Comparison of ENCODE assay signal across 14 cellular contexts in the genomic region with DNA sequence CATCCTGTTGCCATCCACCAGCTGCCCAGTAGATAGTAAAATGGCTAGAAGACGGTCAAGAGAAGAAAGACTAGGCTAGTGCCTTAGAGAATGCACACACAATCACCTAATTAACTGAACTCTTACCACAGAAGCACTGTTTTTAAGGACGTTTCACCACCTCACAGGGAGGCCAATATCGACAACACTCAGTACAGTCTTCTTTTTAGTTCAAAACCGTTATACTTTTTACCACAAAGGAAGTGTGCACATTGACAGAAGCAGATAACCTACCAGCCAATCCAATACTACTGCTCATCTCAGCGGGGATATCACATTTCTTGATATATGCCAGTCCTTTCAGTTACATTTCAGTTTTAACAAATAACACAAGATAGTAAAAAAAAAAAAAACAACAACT.
DNase-seq lines count a peak whose midpoint lies in the region; ATAC-seq and TF ChIP-seq lines count a peak whose summit lies in the region.
"Had no signal": no experiment of that assay in that cellular context is flagged by ENCODE, and none has a peak within 500 bp of the region (broad histone marks: within the 10 kb centered on the region; RNA-seq: fewer than 3 reads in every experiment).

No MANE protein-coding gene starts in this region.

- H3K4me2 ChIP-seq in BLaER1: peak overlapping the region; percentile 69

- peaks cover 37% of the 10 kb centered on the region for H3K9me3 ChIP-seq in BLaER1
- H3K9me3 ChIP-seq: gastrocnemius medialis, stomach had no signal

- H3K27ac Mint-ChIP-seq in central memory CD8-positive, alpha-beta T cell (ENCODE audit: low read depth): no peak overlapping the region
- H3K27ac Mint-ChIP-seq in mesothelial cell of epicardium: no peak overlapping the region

- peak overlapping the region; percentile 40 for H3K4me3 Mint-ChIP-seq in central memory CD8-positive, alpha-beta T cell
- H3K4me3 Mint-ChIP-seq in mesothelial cell of epicardium: no peak overlapping the region

- peak overlapping the region; percentile 85 for H3K27ac ChIP-seq in BLaER1
- H3K27ac ChIP-seq: gastrocnemius medialis, SK-N-MC, stomach had no signal

- peak; percentile 87 for ATAC-seq in central memory CD8-positive, alpha-beta T cell (replicated peaks; ENCODE audit: extremely low read depth, poor library complexity, severe bottlenecking)
- ATAC-seq in HG03108 (IDR thresholded peaks at IDR 0.05; ENCODE audit: unreplicated experiment): no peak
- ATAC-seq: gastrocnemius medialis had no signal

- H3K36me3 ChIP-seq in BLaER1: peaks cover 24% of the 10 kb centered on the region; the same call in 1 of the 2 replicates
- H3K36me3 ChIP-seq in GM06990 (ENCODE audit: control insufficient read depth, insufficient read depth, low read length): no peaks in the 10 kb centered on the region
- H3K36me3 ChIP-seq: gastrocnemius medialis, stomach had no signal

- H3K9ac ChIP-seq in BLaER1: peak overlapping the region; percentile 33; the same call in 1 of the 2 replicates

- H3K4me3 ChIP-seq in BLaER1 (peak overlapping the region; percentile 9; the same call in 1 of the 2 replicates), GM06990 (replicated peaks; ENCODE audit: low read depth, low read length) (no peak overlapping the region)
- H3K4me3 ChIP-seq: gastrocnemius medialis, SK-N-MC, stomach had no signal

- H3K27me3 ChIP-seq in BLaER1 (no peaks in the 10 kb centered on the region), GM06990 (replicated peaks; ENCODE audit: control insufficient read depth, insufficient read depth, low read length) (no peaks in the 10 kb centered on the region)
- H3K27me3 ChIP-seq: gastrocnemius medialis, stomach had no signal

- DNase-seq in GM06990 (ENCODE audit: extremely low read depth, insufficient read length) (peak; percentile 40), SKM-1 treated with dmso at 0.1 percent for 144 hours (lab: John Stamatoyannopoulos, UW; ENCODE audit: unreplicated experiment) (peak; percentile 81), mesothelial cell of epicardium (ENCODE audit: low spot score in 2 of 2, unreplicated experiment in 2 of 2) (no peak), NCI-H226 (no peak), HuH-7 (ENCODE audit: low spot score) (no peak)
- DNase-seq in central memory CD8-positive, alpha-beta T cell (ENCODE audit: low spot score in 2 of 2): no peak
- DNase-seq: C1 segment of cervical spinal cord, gastrocnemius medialis, NCI-H146, retina, stomach had no signal

- peaks cover 36% of the 10 kb centered on the region for H3K4me1 ChIP-seq in BLaER1

- no peaks in the 10 kb centered on the region for H4K20me1 ChIP-seq in BLaER1

- H3K9me3 Mint-ChIP-seq in central memory CD8-positive, alpha-beta T cell: no peaks in the 10 kb centered on the region
- peaks cover 12% of the 10 kb centered on the region for H3K9me3 Mint-ChIP-seq in mesothelial cell of epicardium

- peaks cover 11% of the 10 kb centered on the region for H3K4me1 Mint-ChIP-seq in central memory CD8-positive, alpha-beta T cell
- H3K4me1 Mint-ChIP-seq in mesothelial cell of epicardium: peaks cover 2% of the 10 kb centered on the region

- H3K36me3 Mint-ChIP-seq in central memory CD8-positive, alpha-beta T cell (ENCODE audit: insufficient read depth): peaks cover 3% of the 10 kb centered on the region
- H3K36me3 Mint-ChIP-seq in mesothelial cell of epicardium: peaks cover 15% of the 10 kb centered on the region

- TF ChIP-seq CTCF in GM06990 (IDR thresholded peaks at IDR 0.05; ENCODE audit: insufficient read depth, low read length, poor library complexity, severe bottlenecking) (no peak), mesothelial cell of epicardium (IDR thresholded peaks at IDR 0.05; ENCODE audit: unreplicated experiment) (no peak)

- peaks cover 25% of the 10 kb centered on the region for H3K27me3 Mint-ChIP-seq in central memory CD8-positive, alpha-beta T cell
- no peaks in the 10 kb centered on the region for H3K27me3 Mint-ChIP-seq in mesothelial cell of epicardium (ENCODE audit: low read depth)

Comparison
In these comparisons a context has a peak if more than half of its experiments do, and no peak if none do; other contexts are left out.
1. DNase-seq: peak in GM06990 (single experiment) and SKM-1 treated with dmso at 0.1 percent for 144 hours (single experiment); none in central memory CD8-positive, alpha-beta T cell (0 of 2), mesothelial cell of epicardium (0 of 2), NCI-H226 (single experiment) and HuH-7 (single experiment).